ENCODE assay signal across 1 cellular context in the genomic region with DNA sequence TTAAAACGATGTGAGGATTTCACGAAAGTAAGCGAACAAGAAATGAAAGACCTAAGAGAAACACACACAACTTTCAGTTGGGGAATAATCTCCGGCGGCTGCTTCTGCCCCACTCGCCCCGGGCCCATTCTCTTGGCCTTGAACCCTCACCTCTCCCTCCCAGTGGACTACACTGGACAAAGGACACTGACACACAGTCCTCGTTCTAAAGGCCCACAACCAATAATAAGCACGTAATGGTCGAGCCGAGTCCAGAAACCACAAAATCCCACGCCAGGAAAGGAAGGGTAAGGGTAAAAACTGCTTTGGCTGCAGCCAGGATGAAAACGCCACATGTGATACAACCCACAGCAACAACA.
TF ChIP-seq lines count a peak whose summit lies in the region.

No MANE protein-coding gene starts in this region.

TF ChIP-seq in H1, 55 proteins besides CTCF, POLR2A, EP300 and RAD21 (continued from another document):
- TF ChIP-seq, protein P1, sequence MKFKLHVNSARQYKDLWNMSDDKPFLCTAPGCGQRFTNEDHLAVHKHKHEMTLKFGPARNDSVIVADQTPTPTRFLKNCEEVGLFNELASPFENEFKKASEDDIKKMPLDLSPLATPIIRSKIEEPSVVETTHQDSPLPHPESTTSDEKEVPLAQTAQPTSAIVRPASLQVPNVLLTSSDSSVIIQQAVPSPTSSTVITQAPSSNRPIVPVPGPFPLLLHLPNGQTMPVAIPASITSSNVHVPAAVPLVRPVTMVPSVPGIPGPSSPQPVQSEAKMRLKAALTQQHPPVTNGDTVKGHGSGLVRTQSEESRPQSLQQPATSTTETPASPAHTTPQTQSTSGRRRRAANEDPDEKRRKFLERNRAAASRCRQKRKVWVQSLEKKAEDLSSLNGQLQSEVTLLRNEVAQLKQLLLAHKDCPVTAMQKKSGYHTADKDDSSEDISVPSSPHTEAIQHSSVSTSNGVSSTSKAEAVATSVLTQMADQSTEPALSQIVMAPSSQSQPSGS (IDR thresholded peaks at IDR 0.05; ENCODE audit: low read length): no peak
- TF ChIP-seq EGR1 (IDR thresholded peaks at IDR 0.05; ENCODE audit: borderline replicate concordance, low read depth, low read length): no peak
